33 cellular contexts compared by ENCODE assay signal in the genomic region with DNA sequence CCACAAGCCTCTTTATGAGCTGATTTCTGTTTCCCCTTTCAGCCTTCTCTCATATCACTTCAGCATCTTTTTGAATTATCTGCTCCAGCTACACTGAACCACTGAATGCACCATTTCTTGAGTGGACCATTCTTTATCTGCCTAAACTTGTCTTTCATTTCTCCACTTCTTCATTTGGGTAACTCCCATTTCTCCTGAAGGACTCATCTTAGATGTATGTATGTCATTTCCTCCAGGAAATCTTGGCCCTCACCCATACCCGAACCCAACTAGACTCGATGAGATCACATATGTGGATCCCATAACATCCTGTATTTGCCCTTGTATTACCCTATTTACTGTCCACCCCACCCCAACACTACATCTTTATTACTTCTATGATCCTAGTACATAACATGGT.
"Had no signal": no experiment of that assay in that cellular context is flagged by ENCODE, and none has a peak within 500 bp of the region (broad histone marks: within the 10 kb centered on the region; RNA-seq: fewer than 3 reads in every experiment).

No MANE protein-coding gene starts in this region.

- H3K36me3 Mint-ChIP-seq: activated naive CD4-positive, alpha-beta T cell treated with anti-CD3 and anti-CD28 coated beads, Interleukin-2, amount 10 ng/mL, durations not matched to agents 7 days and 5 days; activated naive CD4-positive, alpha-beta T cell treated with anti-CD3 and anti-CD28 coated beads, Interleukin-2, amount 50 U/mL, for 72 hours; activated naive CD8-positive, alpha-beta T cell treated with anti-CD3 and anti-CD28 coated beads, Interleukin-2, amount 10 ng/mL, durations not matched to agents 7 days and 5 days; brain had no signal

- H3K9me3 Mint-ChIP-seq: activated B cell treated with CpG ODN at 0.5 μM for 24 hours; activated CD8-positive, alpha-beta T cell treated with anti-CD3 and anti-CD28 coated beads for 36 hours; activated naive CD4-positive, alpha-beta T cell treated with anti-CD3 and anti-CD28 coated beads, Interleukin-2, amount 10 ng/mL, durations not matched to agents 7 days and 5 days; activated naive CD4-positive, alpha-beta T cell treated with anti-CD3 and anti-CD28 coated beads, Interleukin-2, amount 50 U/mL, for 72 hours; activated naive CD8-positive, alpha-beta T cell treated with anti-CD3 and anti-CD28 coated beads, Interleukin-2, amount 10 ng/mL, durations not matched to agents 7 days and 5 days; activated T-cell treated with anti-CD3 and anti-CD28 coated beads, Interleukin-2, amount 50 U/mL, for 72 hours; brain; central memory CD8-positive, alpha-beta T cell; dendritic cell treated with granulocyte-macrophage colony-stimulating factor and Interleukin-4, amounts not matched to agents 40 ng/mL and 50 ng/mL, for 4 days; endodermal cell; T-helper 2 cell treated with Interferon-gamma antibody and Interleukin-4, amounts not matched to agents 5 μg/mL and 100 μg/mL, for 36 hours had no signal

- H3K36me3 ChIP-seq: ascending aorta, breast epithelium, esophagus muscularis mucosa, gastroesophageal sphincter, WERI-Rb-1 had no signal

- H3K4me1 Mint-ChIP-seq: activated B cell treated with CpG ODN at 0.5 μM for 24 hours; activated naive CD4-positive, alpha-beta T cell treated with anti-CD3 and anti-CD28 coated beads, Interleukin-2, amount 10 ng/mL, durations not matched to agents 7 days and 5 days; brain; central memory CD8-positive, alpha-beta T cell; endodermal cell; T-helper 17 cell had no signal

- H3K9me3 ChIP-seq: ascending aorta, breast epithelium, esophagus muscularis mucosa, gastroesophageal sphincter had no signal

- H3K4me3 ChIP-seq: ascending aorta, breast epithelium, coronary artery, dorsolateral prefrontal cortex, esophagus muscularis mucosa, gastroesophageal sphincter had no signal

- H3K27ac Mint-ChIP-seq: activated B cell treated with CpG ODN at 0.5 μM for 24 hours; activated CD8-positive, alpha-beta T cell treated with anti-CD3 and anti-CD28 coated beads for 36 hours; activated naive CD4-positive, alpha-beta T cell treated with anti-CD3 and anti-CD28 coated beads, Interleukin-2, amount 10 ng/mL, durations not matched to agents 7 days and 5 days; activated naive CD4-positive, alpha-beta T cell treated with anti-CD3 and anti-CD28 coated beads, Interleukin-2, amount 50 U/mL, for 72 hours; activated naive CD8-positive, alpha-beta T cell treated with anti-CD3 and anti-CD28 coated beads, Interleukin-2, amount 10 ng/mL, durations not matched to agents 7 days and 5 days; activated T-cell treated with anti-CD3 and anti-CD28 coated beads, Interleukin-2, amount 50 U/mL, for 72 hours; brain; dendritic cell treated with granulocyte-macrophage colony-stimulating factor and Interleukin-4, amounts not matched to agents 40 ng/mL and 50 ng/mL, for 4 days; endodermal cell; T-helper 17 cell; T-helper 2 cell treated with Interferon-gamma antibody and Interleukin-4, amounts not matched to agents 5 μg/mL and 100 μg/mL, for 36 hours had no signal

- H3K27me3 ChIP-seq: ascending aorta, breast epithelium, esophagus muscularis mucosa, gastroesophageal sphincter had no signal

- H3K4me1 ChIP-seq: breast epithelium, esophagus muscularis mucosa, gastroesophageal sphincter had no signal

- ATAC-seq: activated CD4-positive, CD25-positive, alpha-beta regulatory T cell treated with anti-CD3 and anti-CD28 coated beads, Interleukin-2, amount 50 U/mL, for 24 hours; activated CD8-positive, alpha-beta T cell treated with anti-CD3 and anti-CD28 coated beads for 36 hours; activated naive CD4-positive, alpha-beta T cell treated with anti-CD3 and anti-CD28 coated beads, Interleukin-2, amount 50 U/mL, for 72 hours; activated T-cell treated with anti-CD3 and anti-CD28 coated beads, Interleukin-2, amount 50 U/mL, for 72 hours; gastroesophageal sphincter; T-helper 17 cell had no signal

- H3K4me3 Mint-ChIP-seq: activated B cell treated with CpG ODN at 0.5 μM for 24 hours; activated CD8-positive, alpha-beta T cell treated with anti-CD3 and anti-CD28 coated beads for 36 hours; activated naive CD4-positive, alpha-beta T cell treated with anti-CD3 and anti-CD28 coated beads, Interleukin-2, amount 10 ng/mL, durations not matched to agents 7 days and 5 days; activated naive CD8-positive, alpha-beta T cell treated with anti-CD3 and anti-CD28 coated beads, Interleukin-2, amount 10 ng/mL, durations not matched to agents 7 days and 5 days; activated T-cell treated with anti-CD3 and anti-CD28 coated beads, Interleukin-2, amount 50 U/mL, for 72 hours; brain; central memory CD8-positive, alpha-beta T cell; dendritic cell treated with granulocyte-macrophage colony-stimulating factor and Interleukin-4, amounts not matched to agents 40 ng/mL and 50 ng/mL, for 4 days; endodermal cell; T-helper 17 cell; T-helper 2 cell treated with Interferon-gamma antibody and Interleukin-4, amounts not matched to agents 5 μg/mL and 100 μg/mL, for 36 hours had no signal

- H3K27me3 Mint-ChIP-seq: activated B cell treated with CpG ODN at 0.5 μM for 24 hours; activated CD8-positive, alpha-beta T cell treated with anti-CD3 and anti-CD28 coated beads for 36 hours; activated naive CD4-positive, alpha-beta T cell treated with anti-CD3 and anti-CD28 coated beads, Interleukin-2, amount 10 ng/mL, durations not matched to agents 7 days and 5 days; activated naive CD8-positive, alpha-beta T cell treated with anti-CD3 and anti-CD28 coated beads, Interleukin-2, amount 10 ng/mL, durations not matched to agents 7 days and 5 days; brain; central memory CD8-positive, alpha-beta T cell; dendritic cell treated with granulocyte-macrophage colony-stimulating factor and Interleukin-4, amounts not matched to agents 40 ng/mL and 50 ng/mL, for 4 days; T-helper 17 cell had no signal

- H3K27ac ChIP-seq: ascending aorta, breast epithelium, coronary artery, dorsolateral prefrontal cortex, esophagus muscularis mucosa, gastroesophageal sphincter, WERI-Rb-1 had no signal

- DNase-seq: activated B cell treated with CpG ODN at 0.5 μM for 24 hours; activated CD4-positive, alpha-beta T cell treated with anti-CD3 and anti-CD28 coated beads for 48 hours; activated CD4-positive, alpha-beta T cell treated with anti-CD3 and anti-CD28 coated beads, Interleukin-2, amount 50 U/mL, for 1 hour; activated CD4-positive, alpha-beta T cell treated with anti-CD3 and anti-CD28 coated beads, Interleukin-2, amount 50 U/mL, for 48 hours; activated CD8-positive, alpha-beta memory T cell treated with anti-CD3 and anti-CD28 coated beads for 24 hours; activated CD8-positive, alpha-beta memory T cell treated with anti-CD3 and anti-CD28 coated beads, Interleukin-2, amount 50 U/mL, for 4 hours; activated CD8-positive, alpha-beta T cell treated with anti-CD3 and anti-CD28 coated beads for 36 hours; activated gamma-delta T cell; activated naive CD4-positive, alpha-beta T cell; activated naive CD4-positive, alpha-beta T cell treated with anti-CD3 and anti-CD28 coated beads, Interleukin-2, amount 10 ng/mL, durations not matched to agents 7 days and 5 days; activated naive CD8-positive, alpha-beta T cell treated with anti-CD3 and anti-CD28 coated beads, Interleukin-2, amount 10 ng/mL, durations not matched to agents 7 days and 5 days; activated T-cell treated with anti-CD3 and anti-CD28 coated beads, Interleukin-2, amount 50 U/mL, for 1 hour; activated T-cell treated with anti-CD3 and anti-CD28 coated beads, Interleukin-2, amount 50 U/mL, for 72 hours; dorsolateral prefrontal cortex; effector memory CD4-positive, alpha-beta T cell; erythroblast; foreskin melanocyte; T-helper 1 cell; T-helper 17 cell; T1000; WERI-Rb-1 had no signal
